ENCODE assay signal across 15 cellular contexts in the genomic region with DNA sequence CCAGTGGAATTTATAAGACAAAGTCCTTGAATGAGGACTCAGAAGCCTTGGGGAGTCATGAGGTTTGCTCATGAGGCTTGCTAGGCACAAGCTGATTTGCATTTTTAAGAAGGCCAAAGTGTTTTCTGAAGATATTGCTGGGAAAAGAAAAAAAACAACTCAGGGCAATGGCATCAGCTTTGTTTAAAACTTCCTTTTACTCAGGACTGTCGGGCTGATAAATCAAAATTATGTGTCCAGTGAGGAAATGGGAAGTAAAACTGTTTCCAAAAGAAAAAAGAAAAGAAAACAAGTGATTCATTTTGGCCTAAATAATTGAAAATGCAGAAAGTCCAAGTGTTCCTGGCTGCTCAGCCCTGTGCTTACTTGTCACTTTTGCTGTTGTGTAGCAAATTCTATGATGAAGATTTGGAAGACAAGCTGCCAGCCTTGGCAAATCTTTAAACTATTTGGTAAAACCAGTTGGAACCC.
DNase-seq lines count a peak whose midpoint lies in the region; ATAC-seq, FAIRE-seq and TF ChIP-seq lines count a peak whose summit lies in the region.
"Had no signal": no experiment of that assay in that cellular context is flagged by ENCODE, and none has a peak within 500 bp of the region (broad histone marks: within the 10 kb centered on the region; RNA-seq: fewer than 3 reads in every experiment).

No MANE protein-coding gene starts in this region.

- H3K4me3 Mint-ChIP-seq in dendritic cell treated with granulocyte-macrophage colony-stimulating factor and Interleukin-4, amounts not matched to agents 40 ng/mL and 50 ng/mL, for 4 days: no peak overlapping the region
- no peak overlapping the region for H3K4me3 Mint-ChIP-seq in stimulated activated memory B cell treated with anti-CD40 and anti-IgM and Interleukin-4, amounts not matched to agents 10 μg/mL and 1 μg/mL and 100 μg/mL, for 72 hours
- H3K4me3 Mint-ChIP-seq: activated T-cell treated with anti-CD3 and anti-CD28 coated beads, Interleukin-2, amount 50 U/mL, for 72 hours; CD4-positive, CD25-positive, alpha-beta regulatory T cell had no signal

- no peak overlapping the region for H3K4me3 ChIP-seq in kidney (ENCODE audit: low read length in 2 of 2)
- no peak overlapping the region for H3K4me3 ChIP-seq in H7 (ENCODE audit: insufficient read depth, low read depth, low read length)
- H3K4me3 ChIP-seq: upper lobe of right lung had no signal

- H3K9me3 ChIP-seq in kidney (ENCODE audit: control insufficient read depth in 1 of 2, low read length in 2 of 2): no peaks in the 10 kb centered on the region
- H3K9me3 ChIP-seq: upper lobe of right lung had no signal

- no peaks in the 10 kb centered on the region for H3K9me3 Mint-ChIP-seq in dendritic cell treated with granulocyte-macrophage colony-stimulating factor and Interleukin-4, amounts not matched to agents 40 ng/mL and 50 ng/mL, for 4 days
- no peaks in the 10 kb centered on the region for H3K9me3 Mint-ChIP-seq in stimulated activated memory B cell treated with anti-CD40 and anti-IgM and Interleukin-4, amounts not matched to agents 10 μg/mL and 1 μg/mL and 100 μg/mL, for 72 hours

- H3K27ac ChIP-seq in kidney (ENCODE audit: low read depth in 2 of 2, low read length in 2 of 2): peak overlapping the region in 1 of 2 donors; percentile 42
- H3K27ac ChIP-seq: upper lobe of right lung had no signal

- no peak for TF ChIP-seq CTCF in kidney (IDR thresholded peaks at IDR 0.05; ENCODE audit: borderline replicate concordance, extremely low read depth, insufficient read depth)

- no peaks in the 10 kb centered on the region for H3K27me3 ChIP-seq in H7 (ENCODE audit: control insufficient read depth, insufficient read depth, low read length)
- H3K27me3 ChIP-seq: upper lobe of right lung had no signal

- no peak for ATAC-seq in stimulated activated memory B cell treated with anti-CD40 and anti-IgM and Interleukin-4, amounts not matched to agents 10 μg/mL and 1 μg/mL and 100 μg/mL, for 72 hours
- ATAC-seq: activated T-cell treated with anti-CD3 and anti-CD28 coated beads, Interleukin-2, amount 50 U/mL, for 72 hours; upper lobe of right lung had no signal

- H3K4me1 ChIP-seq in kidney (ENCODE audit: control insufficient read depth in 1 of 2, insufficient read depth in 1 of 2, low read depth in 1 of 2, low read length in 2 of 2): peaks cover 2 to 6% of the 10 kb centered on the region in 2 donors

- intact Hi-C loops in dendritic cell treated with granulocyte-macrophage colony-stimulating factor and Interleukin-4, amounts not matched to agents 40 ng/mL and 50 ng/mL, for 4 days (cut with micrococcal nuclease): no loop called here
- intact Hi-C loops in kidney (cut with DNase I): no loop called here

- H3K27ac Mint-ChIP-seq in dendritic cell treated with granulocyte-macrophage colony-stimulating factor and Interleukin-4, amounts not matched to agents 40 ng/mL and 50 ng/mL, for 4 days: peak overlapping the region; percentile 86
- peak overlapping the region; percentile 52 for H3K27ac Mint-ChIP-seq in stimulated activated memory B cell treated with anti-CD40 and anti-IgM and Interleukin-4, amounts not matched to agents 10 μg/mL and 1 μg/mL and 100 μg/mL, for 72 hours
- H3K27ac Mint-ChIP-seq: activated T-cell treated with anti-CD3 and anti-CD28 coated beads, Interleukin-2, amount 50 U/mL, for 72 hours; CD4-positive, CD25-positive, alpha-beta regulatory T cell had no signal

- DNase-seq in EL (peak; percentile 17), kidney (no peak), DMS79 treated with DMSO at 0.1 percent for 48 hours (lab: John Stamatoyannopoulos, UW) (no peak), H7 (no peak), SK-N-DZ (ENCODE audit: low spot score) (no peak)
- DNase-seq: activated CD4-positive, alpha-beta T cell treated with anti-CD3 and anti-CD28 coated beads for 48 hours; activated T-cell treated with anti-CD3 and anti-CD28 coated beads, Interleukin-2, amount 50 U/mL, for 72 hours; CD4-positive, CD25-positive, alpha-beta regulatory T cell; NCI-H526; posterior cingulate gyrus; RPMI8226; stimulated activated CD4-positive, alpha-beta T cell treated with anti-CD3 and anti-CD28 coated beads, Interleukin-1b, Interleukin-23, amount 100 ng/mL, for 48 hours; upper lobe of right lung had no signal

- H3K27me3 Mint-ChIP-seq in dendritic cell treated with granulocyte-macrophage colony-stimulating factor and Interleukin-4, amounts not matched to agents 40 ng/mL and 50 ng/mL, for 4 days: peaks cover 32% of the 10 kb centered on the region
- no peaks in the 10 kb centered on the region for H3K27me3 Mint-ChIP-seq in stimulated activated memory B cell treated with anti-CD40 and anti-IgM and Interleukin-4, amounts not matched to agents 10 μg/mL and 1 μg/mL and 100 μg/mL, for 72 hours
- H3K27me3 Mint-ChIP-seq: CD4-positive, CD25-positive, alpha-beta regulatory T cell had no signal

- H3K36me3 ChIP-seq in kidney (ENCODE audit: control insufficient read depth in 1 of 2, insufficient read depth in 2 of 2, low read length in 2 of 2) (no peaks in the 10 kb centered on the region), H7 (replicated peaks; ENCODE audit: control insufficient read depth, insufficient read depth, low read length) (no peaks in the 10 kb centered on the region)
- H3K36me3 ChIP-seq: upper lobe of right lung had no signal

- no peak overlapping the region for H3K9ac ChIP-seq in kidney (ENCODE audit: low read length in 2 of 2)

- H3K4me1 Mint-ChIP-seq in dendritic cell treated with granulocyte-macrophage colony-stimulating factor and Interleukin-4, amounts not matched to agents 40 ng/mL and 50 ng/mL, for 4 days (ENCODE audit: low read depth): peaks cover 63% of the 10 kb centered on the region
- H3K4me1 Mint-ChIP-seq in stimulated activated memory B cell treated with anti-CD40 and anti-IgM and Interleukin-4, amounts not matched to agents 10 μg/mL and 1 μg/mL and 100 μg/mL, for 72 hours: peaks cover 52% of the 10 kb centered on the region
- H3K4me1 Mint-ChIP-seq: CD4-positive, CD25-positive, alpha-beta regulatory T cell had no signal

- peak; percentile 80 for FAIRE-seq in kidney (lab: Jason Lieb, UNC)

- peaks cover 5% of the 10 kb centered on the region for H3K36me3 Mint-ChIP-seq in dendritic cell treated with granulocyte-macrophage colony-stimulating factor and Interleukin-4, amounts not matched to agents 40 ng/mL and 50 ng/mL, for 4 days (ENCODE audit: low read depth)
- H3K36me3 Mint-ChIP-seq in stimulated activated memory B cell treated with anti-CD40 and anti-IgM and Interleukin-4, amounts not matched to agents 10 μg/mL and 1 μg/mL and 100 μg/mL, for 72 hours: no peaks in the 10 kb centered on the region
- H3K36me3 Mint-ChIP-seq: CD4-positive, CD25-positive, alpha-beta regulatory T cell had no signal
